Comparison of ENCODE assay signal across 20 cellular contexts in genomic region chr6:121890307-121890910, GRCh38.
DNase-seq lines count a peak whose midpoint lies in the region; ATAC-seq and TF ChIP-seq lines count a peak whose summit lies in the region.
"Had no signal": no experiment of that assay in that cellular context is flagged by ENCODE, and none has a peak within 500 bp of the region (broad histone marks: within the 10 kb centered on the region; RNA-seq: fewer than 3 reads in every experiment).

No MANE protein-coding gene starts in this region.

- POLR2A ChIA-PET in SK-N-SH (lab: Yijun Ruan, JAX): no interaction called here

- H3K36me3 ChIP-seq in SK-N-SH (replicated peaks in 1 of 2; ENCODE audit: control insufficient read depth in 1 of 2, insufficient read depth in 2 of 2, low read length in 1 of 2) (no peaks in the 10 kb centered on the region), hepatocyte (replicated peaks; ENCODE audit: insufficient read depth, low read depth) (no peaks in the 10 kb centered on the region), Peyer's patch (no peaks in the 10 kb centered on the region)
- H3K36me3 ChIP-seq: BLaER1 treated with 17β-estradiol and CSF1 and Interleukin-3, amounts not matched to agents 10 nM and 100 nM; spleen; suprapubic skin had no signal

- H3K9ac ChIP-seq in SK-N-SH: no peak overlapping the region
- H3K9ac ChIP-seq: BLaER1 treated with 17β-estradiol and CSF1 and Interleukin-3, amounts not matched to agents 10 nM and 100 nM had no signal

- H3K27me3 ChIP-seq in SK-N-SH (ENCODE audit: insufficient read depth) (no peaks in the 10 kb centered on the region), hepatocyte (no peaks in the 10 kb centered on the region), Peyer's patch (no peaks in the 10 kb centered on the region)
- H3K27me3 ChIP-seq: BLaER1 treated with 17β-estradiol and CSF1 and Interleukin-3, amounts not matched to agents 10 nM and 100 nM; spleen; suprapubic skin had no signal

- H3K4me1 ChIP-seq in SK-N-SH (ENCODE audit: control insufficient read depth in 1 of 2, insufficient read depth in 2 of 2, low read depth in 1 of 2, low read length in 1 of 2) (peaks cover 0 to 7% of the 10 kb centered on the region in 2 experiments; a peak in 3 of 4 replicates), hepatocyte (ENCODE audit: insufficient read depth) (peaks cover 16% of the 10 kb centered on the region), Peyer's patch (no peaks in the 10 kb centered on the region)
- H3K4me1 ChIP-seq: spleen had no signal

- H3K9me3 ChIP-seq in SK-N-SH: no peaks in the 10 kb centered on the region
- no peaks in the 10 kb centered on the region for H3K9me3 ChIP-seq in hepatocyte (ENCODE audit: low read depth)
- no peaks in the 10 kb centered on the region for H3K9me3 ChIP-seq in Peyer's patch
- H3K9me3 ChIP-seq: BLaER1 treated with 17β-estradiol and CSF1 and Interleukin-3, amounts not matched to agents 10 nM and 100 nM; spleen; suprapubic skin had no signal

- no peaks in the 10 kb centered on the region for H3F3A ChIP-seq in SK-N-SH (replicated peaks; ENCODE audit: insufficient read depth)

- ATAC-seq in GM19397 (IDR thresholded peaks at IDR 0.05; ENCODE audit: unreplicated experiment) (no peak), HG03097 (IDR thresholded peaks at IDR 0.05; ENCODE audit: low FRiP score, unreplicated experiment) (no peak)
- ATAC-seq: GM12878 had no signal

- TF ChIP-seq CTCF in SK-N-SH (IDR thresholded peaks at IDR 0.05) (no peak), hepatocyte (IDR thresholded peaks at IDR 0.05; ENCODE audit: poor library complexity) (no peak), Peyer's patch (IDR thresholded peaks at IDR 0.05) (no peak)

- H3K4me2 ChIP-seq in SK-N-SH: peak overlapping the region; percentile 35; the same call in 1 of the 2 replicates
- no peak overlapping the region for H3K4me2 ChIP-seq in hepatocyte

- peak overlapping the region; percentile 27; the same call in 1 of the 2 replicates for H2AFZ ChIP-seq in SK-N-SH (ENCODE audit: low read depth)
- H2AFZ ChIP-seq in hepatocyte: no peak overlapping the region

- no peak for TF ChIP-seq POLR2A in Peyer's patch (IDR thresholded peaks at IDR 0.05)

- H3K9me2 ChIP-seq in SK-N-SH: no peaks in the 10 kb centered on the region
- no peaks in the 10 kb centered on the region for H3K9me2 ChIP-seq in hepatocyte (replicated peaks; ENCODE audit: insufficient read depth)

- no peaks in the 10 kb centered on the region for H3K79me2 ChIP-seq in SK-N-SH (ENCODE audit: insufficient read depth)
- no peaks in the 10 kb centered on the region for H3K79me2 ChIP-seq in hepatocyte

- no peak overlapping the region for H3K4me3 ChIP-seq in SK-N-SH (ENCODE audit: low read depth in 2 of 2, low read length in 1 of 2)
- no peak overlapping the region for H3K4me3 ChIP-seq in hepatocyte
- no peak overlapping the region for H3K4me3 ChIP-seq in Peyer's patch
- H3K4me3 ChIP-seq: BLaER1 treated with 17β-estradiol and CSF1 and Interleukin-3, amounts not matched to agents 10 nM and 100 nM; GM12878; spleen; suprapubic skin had no signal

- CTCF ChIA-PET in SK-N-SH (lab: Yijun Ruan, JAX): interaction anchor here (1.2 kb wide), 1 partner anchor 19 kb away, joined by 3 read pairs; no protein-coding TSS in a partner anchor

- TF ChIP-seq EP300 in SK-N-SH (IDR thresholded peaks at IDR 0.05; ENCODE audit: borderline replicate concordance in 1 of 2, low read depth in 1 of 2, low read length in 1 of 2): 0 out of 4 replicates have a peak, but pooled peaks of 1 of the 2 experiments have one; percentile 26

- peak overlapping the region; percentile 36 to 64; a peak in 3 of 4 replicates for H3K27ac ChIP-seq in SK-N-SH (ENCODE audit: low read depth in 2 of 2, low read length in 1 of 2)
- H3K27ac ChIP-seq in hepatocyte: peak overlapping the region; percentile 16
- H3K27ac ChIP-seq in Peyer's patch: no peak overlapping the region
- H3K27ac ChIP-seq: BLaER1 treated with 17β-estradiol and CSF1 and Interleukin-3, amounts not matched to agents 10 nM and 100 nM; spleen; suprapubic skin had no signal

- H4K20me1 ChIP-seq in SK-N-SH (ENCODE audit: insufficient read depth) (no peaks in the 10 kb centered on the region), hepatocyte (ENCODE audit: insufficient read depth, poor library complexity, severe bottlenecking) (no peaks in the 10 kb centered on the region)
- H4K20me1 ChIP-seq: BLaER1 treated with 17β-estradiol and CSF1 and Interleukin-3, amounts not matched to agents 10 nM and 100 nM had no signal

- TF ChIP-seq RAD21 in SK-N-SH (IDR thresholded peaks at IDR 0.05; ENCODE audit: low read length): no peak

- peak; percentile 26 for DNase-seq in NCI-H510A treated with DMSO at 0.1 percent for 48 hours (lab: John Stamatoyannopoulos, UW)
- DNase-seq in NCI-H510A (lab: John Stamatoyannopoulos, UW): no peak
- no peak for DNase-seq in SK-N-SH
- DNase-seq in hepatocyte (ENCODE audit: low spot score): no peak
- DNase-seq in Peyer's patch: no peak
- no peak for DNase-seq in amniotic stem cell (lab: John Stamatoyannopoulos, UW)
- DNase-seq: 8988T; activated CD4-positive, alpha-beta T cell treated with anti-CD3 and anti-CD28 coated beads, Interleukin-2, amount 50 U/mL, for 4 hours; activated naive CD4-positive, alpha-beta T cell; GF-D8; head of caudate nucleus; NCI-H2081; NCI-H748 treated with DMSO at 0.1 percent for 48 hours; spleen; stimulated activated CD8-positive, alpha-beta memory T cell treated with anti-CD3 and anti-CD28 coated beads, Interleukin-4, amount 100 ng/mL, for 48 hours had no signal

- WGBS in SK-N-SH (ENCODE audit: low lambda C conversion rate): 59% methylated on average over 2 of the region's 2 CpGs
- 66% methylated on average over 2 of the region's 2 CpGs for whole genome bisulfite sequencing in hepatocyte (ENCODE audit: low lambda C conversion rate, missing lambda C conversion rate)

TF ChIP-seq in SK-N-SH, 30 proteins besides CTCF, POLR2A, EP300 and RAD21:
- TF ChIP-seq NFIC (IDR thresholded peaks at IDR 0.05; ENCODE audit: borderline replicate concordance) (peak; percentile 75; the same call in 1 of the 2 replicates), TCF12 (IDR thresholded peaks at IDR 0.05) (peak; percentile 90), IRF3 (IDR thresholded peaks at IDR 0.05; ENCODE audit: low read depth, low read length) (no peak), PBX3 (IDR thresholded peaks at IDR 0.05) (peak; percentile 64), ELF1 (IDR thresholded peaks at IDR 0.05) (no peak), RXRA (IDR thresholded peaks at IDR 0.05; ENCODE audit: borderline replicate concordance, low read depth) (no peak), TEAD4 (IDR thresholded peaks at IDR 0.05; ENCODE audit: borderline replicate concordance, insufficient read depth) (no peak)

Comparison
In these comparisons a context has a peak if more than half of its experiments do, and no peak if none do; other contexts are left out.
1. H3K27ac ChIP-seq: peak in SK-N-SH (2 of 2) and hepatocyte (single experiment); none in Peyer's patch (0 of 4).